ENCODE assay signal across 1 cellular context in the genomic region with DNA sequence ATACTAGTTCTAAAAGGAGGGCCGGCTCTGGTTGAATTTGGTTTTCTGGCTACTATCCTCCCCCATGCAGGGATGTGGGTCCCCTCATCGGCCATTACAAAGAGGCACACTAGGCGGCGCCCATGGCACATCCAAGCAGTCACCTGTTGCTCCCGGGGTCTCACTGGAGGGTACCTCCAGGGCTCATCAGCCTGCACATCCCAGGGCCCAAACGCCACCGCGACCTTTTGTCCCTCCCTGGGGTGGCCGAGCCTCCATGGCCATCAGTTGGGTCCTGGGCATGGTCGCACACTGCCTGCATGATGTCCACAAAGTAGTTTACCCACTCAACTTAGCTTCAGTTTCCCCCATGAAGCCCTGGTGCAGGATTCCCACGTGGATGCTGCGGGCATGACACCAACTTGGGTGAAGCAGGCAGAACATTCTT.
TF ChIP-seq lines count a peak whose summit lies in the region.

No MANE protein-coding gene starts in this region.

TF ChIP-seq in GM23338, 12 proteins besides CTCF, POLR2A, EP300 and RAD21 (continued from another document):
- TF ChIP-seq, protein P1, sequence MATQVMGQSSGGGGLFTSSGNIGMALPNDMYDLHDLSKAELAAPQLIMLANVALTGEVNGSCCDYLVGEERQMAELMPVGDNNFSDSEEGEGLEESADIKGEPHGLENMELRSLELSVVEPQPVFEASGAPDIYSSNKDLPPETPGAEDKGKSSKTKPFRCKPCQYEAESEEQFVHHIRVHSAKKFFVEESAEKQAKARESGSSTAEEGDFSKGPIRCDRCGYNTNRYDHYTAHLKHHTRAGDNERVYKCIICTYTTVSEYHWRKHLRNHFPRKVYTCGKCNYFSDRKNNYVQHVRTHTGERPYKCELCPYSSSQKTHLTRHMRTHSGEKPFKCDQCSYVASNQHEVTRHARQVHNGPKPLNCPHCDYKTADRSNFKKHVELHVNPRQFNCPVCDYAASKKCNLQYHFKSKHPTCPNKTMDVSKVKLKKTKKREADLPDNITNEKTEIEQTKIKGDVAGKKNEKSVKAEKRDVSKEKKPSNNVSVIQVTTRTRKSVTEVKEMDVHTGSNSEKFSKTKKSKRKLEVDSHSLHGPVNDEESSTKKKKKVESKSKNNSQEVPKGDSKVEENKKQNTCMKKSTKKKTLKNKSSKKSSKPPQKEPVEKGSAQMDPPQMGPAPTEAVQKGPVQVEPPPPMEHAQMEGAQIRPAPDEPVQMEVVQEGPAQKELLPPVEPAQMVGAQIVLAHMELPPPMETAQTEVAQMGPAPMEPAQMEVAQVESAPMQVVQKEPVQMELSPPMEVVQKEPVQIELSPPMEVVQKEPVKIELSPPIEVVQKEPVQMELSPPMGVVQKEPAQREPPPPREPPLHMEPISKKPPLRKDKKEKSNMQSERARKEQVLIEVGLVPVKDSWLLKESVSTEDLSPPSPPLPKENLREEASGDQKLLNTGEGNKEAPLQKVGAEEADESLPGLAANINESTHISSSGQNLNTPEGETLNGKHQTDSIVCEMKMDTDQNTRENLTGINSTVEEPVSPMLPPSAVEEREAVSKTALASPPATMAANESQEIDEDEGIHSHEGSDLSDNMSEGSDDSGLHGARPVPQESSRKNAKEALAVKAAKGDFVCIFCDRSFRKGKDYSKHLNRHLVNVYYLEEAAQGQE (IDR thresholded peaks at IDR 0.05; ENCODE audit: unreplicated experiment) = no peak
- no peak for TF ChIP-seq ZNF331 (CRISPR knock-in tag; IDR thresholded peaks at IDR 0.05; ENCODE audit: low read depth)
- TF ChIP-seq, protein P2, sequence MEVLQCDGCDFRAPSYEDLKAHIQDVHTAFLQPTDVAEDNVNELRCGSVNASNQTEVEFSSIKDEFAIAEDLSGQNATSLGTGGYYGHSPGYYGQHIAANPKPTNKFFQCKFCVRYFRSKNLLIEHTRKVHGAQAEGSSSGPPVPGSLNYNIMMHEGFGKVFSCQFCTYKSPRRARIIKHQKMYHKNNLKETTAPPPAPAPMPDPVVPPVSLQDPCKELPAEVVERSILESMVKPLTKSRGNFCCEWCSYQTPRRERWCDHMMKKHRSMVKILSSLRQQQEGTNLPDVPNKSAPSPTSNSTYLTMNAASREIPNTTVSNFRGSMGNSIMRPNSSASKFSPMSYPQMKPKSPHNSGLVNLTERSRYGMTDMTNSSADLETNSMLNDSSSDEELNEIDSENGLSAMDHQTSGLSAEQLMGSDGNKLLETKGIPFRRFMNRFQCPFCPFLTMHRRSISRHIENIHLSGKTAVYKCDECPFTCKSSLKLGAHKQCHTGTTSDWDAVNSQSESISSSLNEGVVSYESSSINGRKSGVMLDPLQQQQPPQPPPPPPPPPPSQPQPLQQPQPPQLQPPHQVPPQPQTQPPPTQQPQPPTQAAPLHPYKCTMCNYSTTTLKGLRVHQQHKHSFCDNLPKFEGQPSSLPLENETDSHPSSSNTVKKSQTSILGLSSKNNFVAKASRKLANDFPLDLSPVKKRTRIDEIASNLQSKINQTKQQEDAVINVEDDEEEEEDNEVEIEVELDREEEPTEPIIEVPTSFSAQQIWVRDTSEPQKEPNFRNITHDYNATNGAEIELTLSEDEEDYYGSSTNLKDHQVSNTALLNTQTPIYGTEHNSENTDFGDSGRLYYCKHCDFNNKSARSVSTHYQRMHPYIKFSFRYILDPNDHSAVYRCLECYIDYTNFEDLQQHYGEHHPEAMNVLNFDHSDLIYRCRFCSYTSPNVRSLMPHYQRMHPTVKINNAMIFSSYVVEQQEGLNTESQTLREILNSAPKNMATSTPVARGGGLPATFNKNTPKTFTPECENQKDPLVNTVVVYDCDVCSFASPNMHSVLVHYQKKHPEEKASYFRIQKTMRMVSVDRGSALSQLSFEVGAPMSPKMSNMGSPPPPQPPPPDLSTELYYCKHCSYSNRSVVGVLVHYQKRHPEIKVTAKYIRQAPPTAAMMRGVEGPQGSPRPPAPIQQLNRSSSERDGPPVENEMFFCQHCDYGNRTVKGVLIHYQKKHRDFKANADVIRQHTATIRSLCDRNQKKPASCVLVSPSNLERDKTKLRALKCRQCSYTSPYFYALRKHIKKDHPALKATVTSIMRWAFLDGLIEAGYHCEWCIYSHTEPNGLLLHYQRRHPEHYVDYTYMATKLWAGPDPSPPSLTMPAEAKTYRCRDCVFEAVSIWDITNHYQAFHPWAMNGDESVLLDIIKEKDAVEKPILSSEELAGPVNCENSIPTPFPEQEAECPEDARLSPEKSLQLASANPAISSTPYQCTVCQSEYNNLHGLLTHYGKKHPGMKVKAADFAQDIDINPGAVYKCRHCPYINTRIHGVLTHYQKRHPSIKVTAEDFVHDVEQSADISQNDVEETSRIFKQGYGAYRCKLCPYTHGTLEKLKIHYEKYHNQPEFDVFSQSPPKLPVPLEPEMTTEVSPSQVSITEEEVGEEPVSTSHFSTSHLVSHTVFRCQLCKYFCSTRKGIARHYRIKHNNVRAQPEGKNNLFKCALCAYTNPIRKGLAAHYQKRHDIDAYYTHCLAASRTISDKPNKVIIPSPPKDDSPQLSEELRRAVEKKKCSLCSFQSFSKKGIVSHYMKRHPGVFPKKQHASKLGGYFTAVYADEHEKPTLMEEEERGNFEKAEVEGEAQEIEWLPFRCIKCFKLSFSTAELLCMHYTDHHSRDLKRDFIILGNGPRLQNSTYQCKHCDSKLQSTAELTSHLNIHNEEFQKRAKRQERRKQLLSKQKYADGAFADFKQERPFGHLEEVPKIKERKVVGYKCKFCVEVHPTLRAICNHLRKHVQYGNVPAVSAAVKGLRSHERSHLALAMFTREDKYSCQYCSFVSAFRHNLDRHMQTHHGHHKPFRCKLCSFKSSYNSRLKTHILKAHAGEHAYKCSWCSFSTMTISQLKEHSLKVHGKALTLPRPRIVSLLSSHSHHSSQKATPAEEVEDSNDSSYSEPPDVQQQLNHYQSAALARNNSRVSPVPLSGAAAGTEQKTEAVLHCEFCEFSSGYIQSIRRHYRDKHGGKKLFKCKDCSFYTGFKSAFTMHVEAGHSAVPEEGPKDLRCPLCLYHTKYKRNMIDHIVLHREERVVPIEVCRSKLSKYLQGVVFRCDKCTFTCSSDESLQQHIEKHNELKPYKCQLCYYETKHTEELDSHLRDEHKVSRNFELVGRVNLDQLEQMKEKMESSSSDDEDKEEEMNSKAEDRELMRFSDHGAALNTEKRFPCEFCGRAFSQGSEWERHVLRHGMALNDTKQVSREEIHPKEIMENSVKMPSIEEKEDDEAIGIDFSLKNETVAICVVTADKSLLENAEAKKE (CRISPR knock-in tag; IDR thresholded peaks at IDR 0.05) = no peak
TF ChIP-seq in GM23338: peak in this region for 0.
